1 cellular context compared by ENCODE assay signal in genomic region chr12:55922126-55922525, GRCh38.
TF ChIP-seq lines count a peak whose summit lies in the region.

No MANE protein-coding gene starts in this region.

TF ChIP-seq in GM12878, 131 proteins besides CTCF, POLR2A, EP300 and RAD21:
- no peak for TF ChIP-seq ZNF592 (IDR thresholded peaks at IDR 0.05)
- TF ChIP-seq CREM (IDR thresholded peaks at IDR 0.05; ENCODE audit: low read depth) = no peak
- TF ChIP-seq BHLHE40 (IDR thresholded peaks at IDR 0.05; ENCODE audit: borderline replicate concordance in 1 of 2, low read depth in 2 of 2, low read length in 1 of 2) = no peak
- no peak for TF ChIP-seq MYB (IDR thresholded peaks at IDR 0.05; ENCODE audit: borderline replicate concordance, low read depth, low read length)
- no peak for TF ChIP-seq RAD51 (IDR thresholded peaks at IDR 0.05)
- TF ChIP-seq ZZZ3 (IDR thresholded peaks at IDR 0.05; ENCODE audit: control insufficient read depth, insufficient read length, low read depth) = no peak
- no peak for TF ChIP-seq ZBTB40 (IDR thresholded peaks at IDR 0.05; ENCODE audit: borderline replicate concordance)
- no peak for TF ChIP-seq E2F4 (IDR thresholded peaks at IDR 0.05; ENCODE audit: low read depth, low read length)
- TF ChIP-seq TBL1XR1 (IDR thresholded peaks at IDR 0.05; ENCODE audit: low read depth, low read length) = no peak
- no peak for TF ChIP-seq MXI1 (IDR thresholded peaks at IDR 0.05; ENCODE audit: low read depth, low read length)
- TF ChIP-seq ZNF622 (IDR thresholded peaks at IDR 0.05) = no peak
- TF ChIP-seq NRF1 (conservative IDR thresholded peaks at IDR 0.05; ENCODE audit: low read depth, low read length) = no peak
- TF ChIP-seq ZNF24 (IDR thresholded peaks at IDR 0.05) = no peak
- TF ChIP-seq MEF2A (IDR thresholded peaks at IDR 0.05; ENCODE audit: insufficient read depth, low read depth, low read length) = no peak
- no peak for TF ChIP-seq DPF2 (IDR thresholded peaks at IDR 0.05)
- no peak for TF ChIP-seq ASH2L (IDR thresholded peaks at IDR 0.05; ENCODE audit: borderline replicate concordance, low read depth)
